9 cellular contexts compared by ENCODE assay signal in genomic region chr14:106586098-106586704, GRCh38.
DNase-seq lines count a peak whose midpoint lies in the region; TF ChIP-seq lines count a peak whose summit lies in the region.
"Had no signal": no experiment of that assay in that cellular context is flagged by ENCODE, and none has a peak within 500 bp of the region (broad histone marks: within the 10 kb centered on the region; RNA-seq: fewer than 3 reads in every experiment).

No MANE protein-coding gene starts in this region.

- no peak for TF ChIP-seq POLR2A in erythroblast (IDR thresholded peaks at IDR 0.05; ENCODE audit: low read length)

- in situ Hi-C loops in GM13976 (cut with MboI; ENCODE audit: low sequenced_read_pairs, unreplicated experiment) = no loop called here

- H3K9me2 ChIP-seq in Karpas-422 (replicated peaks; ENCODE audit: insufficient read depth, low read length) = no peaks in the 10 kb centered on the region

- no peak overlapping the region for H3K9ac ChIP-seq in Karpas-422 (ENCODE audit: low read length)

- no peaks in the 10 kb centered on the region for H4K20me1 ChIP-seq in Karpas-422 (ENCODE audit: insufficient read depth, low read depth, low read length)

- H3K36me3 ChIP-seq in Karpas-422 (ENCODE audit: insufficient read depth, low read length) = no peaks in the 10 kb centered on the region
- H3K36me3 ChIP-seq: SJSA1 had no signal

- TF ChIP-seq CTCF in GM13976 (IDR thresholded peaks at IDR 0.05; ENCODE audit: borderline replicate concordance, control extremely low read depth, extremely low read depth, insufficient read depth, missing control alignments) = peak; percentile 64

- H2AFZ ChIP-seq in Karpas-422 (ENCODE audit: low read length) = no peak overlapping the region

- H3K4me2 ChIP-seq in Karpas-422 (ENCODE audit: low read depth, low read length, poor library complexity, severe bottlenecking) = no peak overlapping the region

- H3K27ac ChIP-seq in Karpas-422 (ENCODE audit: low read length) = no peak overlapping the region
- H3K27ac ChIP-seq: SJSA1 had no signal

- no peak overlapping the region for H3K4me3 ChIP-seq in Karpas-422 (ENCODE audit: low read length)
- H3K4me3 ChIP-seq: SJSA1 had no signal

- H3K27me3 ChIP-seq in Karpas-422 (ENCODE audit: low read length) = no peaks in the 10 kb centered on the region
- H3K27me3 ChIP-seq: SJSA1 had no signal

- no peaks in the 10 kb centered on the region for H3K9me3 ChIP-seq in Karpas-422 (ENCODE audit: low read length)
- H3K9me3 ChIP-seq: SJSA1 had no signal

- no peaks in the 10 kb centered on the region for H3K4me1 ChIP-seq in Karpas-422 (ENCODE audit: low read length)
- H3K4me1 ChIP-seq: SJSA1 had no signal

- H3K79me2 ChIP-seq in Karpas-422 (ENCODE audit: low read length) = no peaks in the 10 kb centered on the region

- DNase-seq in GM13976 (ENCODE audit: low spot score) (peak; percentile 76), Karpas-422 (peak; percentile 87), erythroblast (lab: John Stamatoyannopoulos, UW) (peak; percentile 2 to 44), A172 (ENCODE audit: low spot score) (no peak), islet precursor cell (no peak), NCI-H446 (lab: John Stamatoyannopoulos, UW) (no peak)
- peak; percentile 39 for DNase-seq in activated CD4-positive, alpha-beta T cell treated with anti-CD3 and anti-CD28 coated beads for 1 hour
- peak; percentile 41 to 43 for DNase-seq in stimulated activated CD8-positive, alpha-beta memory T cell treated with anti-CD3 and anti-CD28 coated beads, Interleukin-7, amount 100 ng/mL, for 1 hour (ENCODE audit: low read depth in 2 of 2)

Comparison
In these comparisons a context has a peak if more than half of its experiments do, and no peak if none do; other contexts are left out.
1. DNase-seq: peak in GM13976 (single experiment), Karpas-422 (single experiment), activated CD4-positive, alpha-beta T cell treated with anti-CD3 and anti-CD28 coated beads for 1 hour (single experiment), erythroblast (2 of 2) and stimulated activated CD8-positive, alpha-beta memory T cell treated with anti-CD3 and anti-CD28 coated beads, Interleukin-7, amount 100 ng/mL, for 1 hour (2 of 2); none in A172 (single experiment), islet precursor cell (single experiment) and NCI-H446 (0 of 2).